1 cellular context compared by ENCODE assay signal in genomic region chr6:141457984-141458383, GRCh38.
TF ChIP-seq lines count a peak whose summit lies in the region.

No MANE protein-coding gene starts in this region.

TF ChIP-seq in HEK293, 187 proteins besides CTCF, POLR2A, EP300 and RAD21:
- TF ChIP-seq, protein P1, sequence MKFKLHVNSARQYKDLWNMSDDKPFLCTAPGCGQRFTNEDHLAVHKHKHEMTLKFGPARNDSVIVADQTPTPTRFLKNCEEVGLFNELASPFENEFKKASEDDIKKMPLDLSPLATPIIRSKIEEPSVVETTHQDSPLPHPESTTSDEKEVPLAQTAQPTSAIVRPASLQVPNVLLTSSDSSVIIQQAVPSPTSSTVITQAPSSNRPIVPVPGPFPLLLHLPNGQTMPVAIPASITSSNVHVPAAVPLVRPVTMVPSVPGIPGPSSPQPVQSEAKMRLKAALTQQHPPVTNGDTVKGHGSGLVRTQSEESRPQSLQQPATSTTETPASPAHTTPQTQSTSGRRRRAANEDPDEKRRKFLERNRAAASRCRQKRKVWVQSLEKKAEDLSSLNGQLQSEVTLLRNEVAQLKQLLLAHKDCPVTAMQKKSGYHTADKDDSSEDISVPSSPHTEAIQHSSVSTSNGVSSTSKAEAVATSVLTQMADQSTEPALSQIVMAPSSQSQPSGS (tag by site-specific recombination; IDR thresholded peaks at IDR 0.05; ENCODE audit: low read depth), result peak; percentile 33; the same call in 1 of the 2 replicates
